In the genomic region with DNA sequence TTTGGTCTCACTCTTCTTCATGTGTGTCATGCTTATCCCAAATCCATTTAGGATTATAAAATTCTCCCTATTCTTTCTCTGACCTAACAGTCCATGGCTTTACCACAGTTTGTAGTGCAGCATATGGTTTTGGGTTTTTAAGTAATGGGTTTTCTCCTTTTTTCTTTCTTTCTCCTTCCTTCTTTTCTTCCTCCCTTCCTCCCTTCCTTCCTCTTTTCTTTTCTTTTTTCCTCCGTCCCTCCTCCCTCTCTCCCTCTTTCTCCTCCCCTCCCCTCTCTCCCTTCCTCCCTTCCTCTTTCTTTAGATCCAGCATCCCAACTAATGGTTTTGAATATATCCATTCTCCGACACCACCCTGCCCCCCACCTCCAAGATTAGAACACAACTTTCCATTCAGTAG, we compare ENCODE assay signal across 1 cellular context.
A peak's percentile ranks its signal among the peaks of the same experiment; 100 is the strongest.
TF ChIP-seq lines count a peak whose summit lies in the region.

No MANE protein-coding gene starts in this region.

TF ChIP-seq in HEK293, 187 proteins besides CTCF, POLR2A, EP300 and RAD21:
- TF ChIP-seq ZNF518A (tag by site-specific recombination; conservative IDR thresholded peaks at IDR 0.05; ENCODE audit: low read depth) (no peak), ZNF366 (tag by site-specific recombination; conservative IDR thresholded peaks at IDR 0.05) (peak; percentile 61)
